In genomic region chr17:76736349-76737081, GRCh38 we compare ENCODE assay signal across 1 cellular context.
A peak's percentile ranks its signal among the peaks of the same experiment; 100 is the strongest.
TF ChIP-seq lines count a peak whose summit lies in the region.

No MANE protein-coding gene starts in this region.

TF ChIP-seq in A549, 52 proteins besides CTCF, POLR2A, EP300 and RAD21 (continued from another document):
- TF ChIP-seq ELK1 (IDR thresholded peaks at IDR 0.05; ENCODE audit: low read depth, low read length) (no peak), CHD2 (IDR thresholded peaks at IDR 0.05; ENCODE audit: low read length, partially characterized antibody) (no peak), BHLHE40 (IDR thresholded peaks at IDR 0.05; ENCODE audit: low read depth, low read length) (no peak), ZSCAN20 (CRISPR knock-in tag; IDR thresholded peaks at IDR 0.05) (no peak), FOSB (CRISPR knock-in tag; IDR thresholded peaks at IDR 0.05) (no peak), NPAS2 (CRISPR knock-in tag; IDR thresholded peaks at IDR 0.05; ENCODE audit: borderline replicate concordance) (no peak), ZFP36 (IDR thresholded peaks at IDR 0.05; ENCODE audit: borderline replicate concordance, partially characterized antibody) (no peak), MAZ (IDR thresholded peaks at IDR 0.05; ENCODE audit: borderline replicate concordance, low read depth, low read length) (peak; percentile 57; the same call in 1 of the 2 replicates), HOXB13 (CRISPR knock-in tag; IDR thresholded peaks at IDR 0.05; ENCODE audit: low read depth) (no peak), ESRRA (IDR thresholded peaks at IDR 0.05; ENCODE audit: borderline replicate concordance, low read length) (no peak), EHF (CRISPR knock-in tag; IDR thresholded peaks at IDR 0.05) (no peak), TFCP2L1 (CRISPR knock-in tag; IDR thresholded peaks at IDR 0.05) (peak; percentile 56; the same call in 1 of the 2 replicates), HOXB5 (CRISPR knock-in tag; IDR thresholded peaks at IDR 0.05) (no peak), JUN (IDR thresholded peaks at IDR 0.05) (peak in 1 of 2 experiments; percentile 13; a peak in 2 of 5 replicates), FOSL2 (IDR thresholded peaks at IDR 0.05) (no peak), FOSL2 (CRISPR knock-in tag; IDR thresholded peaks at IDR 0.05) (no peak), ATOH8 (CRISPR knock-in tag; IDR thresholded peaks at IDR 0.05; ENCODE audit: low read depth) (no peak), RNF2 (IDR thresholded peaks at IDR 0.05; ENCODE audit: borderline replicate concordance, low read depth) (no peak), JUNB (IDR thresholded peaks at IDR 0.05) (no peak), REST (IDR thresholded peaks at IDR 0.05) (no peak; the same call in 1 of the 2 replicates), HMGXB4 (CRISPR knock-in tag; IDR thresholded peaks at IDR 0.05; ENCODE audit: borderline replicate concordance) (no peak), E2F6 (IDR thresholded peaks at IDR 0.05; ENCODE audit: borderline replicate concordance, low read depth) (no peak), MAX (IDR thresholded peaks at IDR 0.05) (no peak; the same call in 1 of the 2 replicates), SMC3 (IDR thresholded peaks at IDR 0.05) (no peak), HES2 (IDR thresholded peaks at IDR 0.05) (no peak), KDM1A (IDR thresholded peaks at IDR 0.05; ENCODE audit: low read depth) (no peak), ZC3H11A (IDR thresholded peaks at IDR 0.05) (no peak), EHMT2 (IDR thresholded peaks at IDR 0.05; ENCODE audit: low read depth) (no peak), USF2 (IDR thresholded peaks at IDR 0.05) (no peak), CHD4 (IDR thresholded peaks at IDR 0.05; ENCODE audit: borderline replicate concordance) (no peak), NR3C1 (IDR thresholded peaks at IDR 0.05) (no peak), CEBPB (IDR thresholded peaks at IDR 0.05) (no peak), RFX5 (IDR thresholded peaks at IDR 0.05) (no peak), HOXA7 (CRISPR knock-in tag; IDR thresholded peaks at IDR 0.05) (peak; percentile 62; the same call in 1 of the 2 replicates), HEYL (CRISPR knock-in tag; IDR thresholded peaks at IDR 0.05) (no peak), FOXS1 (CRISPR knock-in tag; IDR thresholded peaks at IDR 0.05) (no peak), CBX2 (IDR thresholded peaks at IDR 0.05; ENCODE audit: borderline replicate concordance, low read depth) (no peak), BCL3 (IDR thresholded peaks at IDR 0.05) (no peak), KDM5A (IDR thresholded peaks at IDR 0.05) (peak; percentile 28; the same call in 1 of the 2 replicates), GATA3 (IDR thresholded peaks at IDR 0.05; ENCODE audit: borderline replicate concordance) (no peak)
